ENCODE assay signal across 18 cellular contexts in genomic region chr6:2257358-2257757, GRCh38. TPM values are rescaled to one million over a fixed set of nuclear protein-coding genes. Genes with fewer than 3 reads are reported as not detected.
DNase-seq lines count a peak whose midpoint lies in the region; ATAC-seq and TF ChIP-seq lines count a peak whose summit lies in the region.
"Had no signal": no experiment of that assay in that cellular context is flagged by ENCODE, and none has a peak within 500 bp of the region (broad histone marks: within the 10 kb centered on the region; RNA-seq: fewer than 3 reads in every experiment).

No MANE protein-coding gene starts in this region.

- H3K36me3 ChIP-seq in Peyer's patch, result peaks cover 0 to 11% (median 0%) of the 10 kb centered on the region in 3 donors
- no peaks in the 10 kb centered on the region for H3K36me3 ChIP-seq in mucosa of descending colon (ENCODE audit: low read depth)
- H3K36me3 ChIP-seq: SJCRH30 had no signal

- DNase-seq in NCI-H2227 (lab: John Stamatoyannopoulos, UW; ENCODE audit: unreplicated experiment) (peak; percentile 3), NCI-H2227 treated with DMSO at 0.1 percent for 48 hours (lab: John Stamatoyannopoulos, UW) (no peak), HT-29 (ENCODE audit: low spot score) (peak; percentile 47), Peyer's patch (peak in 2 of 3 donors; percentile 64 to 84), mucosa of descending colon (peak; percentile 66 to 94 (median 74)), inferior parietal cortex (ENCODE audit: extremely low spot score) (no peak), amygdala (lab: John Stamatoyannopoulos, UW) (no peak)
- DNase-seq: CD4-positive, alpha-beta memory T cell; MM.1S; NCI-H1092 treated with DMSO at 0.1 percent for 48 hours; NCI-H187 treated with DMSO at 0.1 percent for 48 hours; NCI-H510A treated with DMSO at 0.1 percent for 48 hours had no signal

- no peaks in the 10 kb centered on the region for H3K9me3 Mint-ChIP-seq in stimulated activated memory B cell treated with anti-CD40 and anti-IgM and Interleukin-4, amounts not matched to agents 10 μg/mL and 1 μg/mL and 100 μg/mL, for 72 hours

- H3K36me3 Mint-ChIP-seq in stimulated activated memory B cell treated with anti-CD40 and anti-IgM and Interleukin-4, amounts not matched to agents 10 μg/mL and 1 μg/mL and 100 μg/mL, for 72 hours, result peaks cover 82% of the 10 kb centered on the region

- no peak overlapping the region for H3K27ac Mint-ChIP-seq in stimulated activated memory B cell treated with anti-CD40 and anti-IgM and Interleukin-4, amounts not matched to agents 10 μg/mL and 1 μg/mL and 100 μg/mL, for 72 hours
- H3K27ac Mint-ChIP-seq: CD4-positive, alpha-beta memory T cell; GM23338 had no signal

- no peaks in the 10 kb centered on the region for H3K27me3 Mint-ChIP-seq in stimulated activated memory B cell treated with anti-CD40 and anti-IgM and Interleukin-4, amounts not matched to agents 10 μg/mL and 1 μg/mL and 100 μg/mL, for 72 hours
- H3K27me3 Mint-ChIP-seq: CD4-positive, alpha-beta memory T cell had no signal

- ATAC-seq in mucosa of descending colon, result peak; percentile 50
- ATAC-seq in stimulated activated memory B cell treated with anti-CD40 and anti-IgM and Interleukin-4, amounts not matched to agents 10 μg/mL and 1 μg/mL and 100 μg/mL, for 72 hours, result no peak
- ATAC-seq: GM23338, HCT116 had no signal

- H3K4me1 Mint-ChIP-seq in stimulated activated memory B cell treated with anti-CD40 and anti-IgM and Interleukin-4, amounts not matched to agents 10 μg/mL and 1 μg/mL and 100 μg/mL, for 72 hours, result peaks cover 9% of the 10 kb centered on the region
- H3K4me1 Mint-ChIP-seq: GM23338 had no signal

- TF ChIP-seq POLR2A in Peyer's patch (IDR thresholded peaks at IDR 0.05), result no peak

- H3K4me3 ChIP-seq in Peyer's patch, result no peak overlapping the region
- H3K4me3 ChIP-seq in mucosa of descending colon, result no peak overlapping the region
- H3K4me3 ChIP-seq: GM23338, SJCRH30 had no signal

- H3K9me3 ChIP-seq in Peyer's patch, result no peaks in the 10 kb centered on the region
- H3K9me3 ChIP-seq in mucosa of descending colon, result peaks cover 6% of the 10 kb centered on the region
- H3K9me3 ChIP-seq: SJCRH30 had no signal

- TF ChIP-seq CTCF in Peyer's patch (IDR thresholded peaks at IDR 0.05) (no peak), mucosa of descending colon (IDR thresholded peaks at IDR 0.05) (no peak)

- peak overlapping the region in 2 of 4 donors; percentile 17 to 72 for H3K27ac ChIP-seq in Peyer's patch
- H3K27ac ChIP-seq: KMS-11, RWPE1, SJCRH30 had no signal

- H3K4me3 Mint-ChIP-seq in stimulated activated memory B cell treated with anti-CD40 and anti-IgM and Interleukin-4, amounts not matched to agents 10 μg/mL and 1 μg/mL and 100 μg/mL, for 72 hours, result no peak overlapping the region
- H3K4me3 Mint-ChIP-seq: CD4-positive, alpha-beta memory T cell; GM23338 had no signal

- H3K4me1 ChIP-seq in Peyer's patch (peaks cover 0 to 12% (median 5%) of the 10 kb centered on the region in 4 donors), mucosa of descending colon (ENCODE audit: low read depth) (peaks cover 23% of the 10 kb centered on the region)
- H3K4me1 ChIP-seq: SJCRH30 had no signal

- no peaks in the 10 kb centered on the region for H3K27me3 ChIP-seq in Peyer's patch
- H3K27me3 ChIP-seq: SJCRH30 had no signal

- intact Hi-C loops in mucosa of descending colon (cut with DNase I, micrococcal nuclease), result no loop called here

RNA-seq across cellular contexts. Expression of gene GMDS, which starts 12.0 kb away (rescaled TPM):
- total RNA-seq in HT-29 (2014; rRNA removed; shearing (Covaris generic)), result 37.0 and 44.1 TPM in 2 replicates
- total RNA-seq in Peyer's patch (100 to 1,000 TPM; 197 to 375 (median 215) TPM), mucosa of descending colon (100 to 1,000 TPM in 2 of 3 donors, 10 to 100 TPM in 1; 68.0 to 228 (median 135) TPM)

Comparison
In these comparisons a context has a peak if more than half of its experiments do, and no peak if none do; other contexts are left out.
1. DNase-seq: peak in NCI-H2227 (single experiment), HT-29 (single experiment), Peyer's patch (2 of 3) and mucosa of descending colon (3 of 3); none in NCI-H2227 treated with DMSO at 0.1 percent for 48 hours (single experiment), inferior parietal cortex (single experiment) and amygdala (0 of 56).